ENCODE assay signal across 1 cellular context in the genomic region with DNA sequence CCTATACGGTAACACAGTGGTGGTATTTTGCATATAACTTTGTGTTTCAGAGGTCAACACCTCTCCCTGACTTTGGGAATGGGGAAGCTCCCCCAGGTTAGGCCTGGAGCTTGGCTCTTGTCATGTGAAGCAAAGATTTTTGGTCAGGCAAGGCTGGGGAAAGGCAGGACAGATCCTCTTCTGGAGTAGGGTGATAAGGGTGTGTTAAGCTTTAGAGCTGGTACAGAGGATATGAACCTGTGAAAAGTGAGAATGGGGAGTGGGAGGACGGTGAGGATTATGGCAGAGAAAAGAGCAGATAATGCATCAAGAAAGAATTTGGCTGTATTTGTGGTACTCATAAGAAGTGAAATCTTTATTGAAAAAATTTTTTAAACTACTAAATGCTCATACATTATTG.
A peak's percentile ranks its signal among the peaks of the same experiment; 100 is the strongest.
TF ChIP-seq lines count a peak whose summit lies in the region.

No MANE protein-coding gene starts in this region.

TF ChIP-seq in K562, 482 proteins besides CTCF, POLR2A, EP300 and RAD21 (continued from another document and continues in another):
- no peak for TF ChIP-seq E2F8 (IDR thresholded peaks at IDR 0.05; ENCODE audit: low read depth, partially characterized antibody)
- TF ChIP-seq CBX2 (IDR thresholded peaks at IDR 0.05; ENCODE audit: insufficient read depth, low read length, poor library complexity, severe bottlenecking), result no peak
- TF ChIP-seq BCL6 (CRISPR knock-in tag; IDR thresholded peaks at IDR 0.05), result no peak
- TF ChIP-seq, protein P1, sequence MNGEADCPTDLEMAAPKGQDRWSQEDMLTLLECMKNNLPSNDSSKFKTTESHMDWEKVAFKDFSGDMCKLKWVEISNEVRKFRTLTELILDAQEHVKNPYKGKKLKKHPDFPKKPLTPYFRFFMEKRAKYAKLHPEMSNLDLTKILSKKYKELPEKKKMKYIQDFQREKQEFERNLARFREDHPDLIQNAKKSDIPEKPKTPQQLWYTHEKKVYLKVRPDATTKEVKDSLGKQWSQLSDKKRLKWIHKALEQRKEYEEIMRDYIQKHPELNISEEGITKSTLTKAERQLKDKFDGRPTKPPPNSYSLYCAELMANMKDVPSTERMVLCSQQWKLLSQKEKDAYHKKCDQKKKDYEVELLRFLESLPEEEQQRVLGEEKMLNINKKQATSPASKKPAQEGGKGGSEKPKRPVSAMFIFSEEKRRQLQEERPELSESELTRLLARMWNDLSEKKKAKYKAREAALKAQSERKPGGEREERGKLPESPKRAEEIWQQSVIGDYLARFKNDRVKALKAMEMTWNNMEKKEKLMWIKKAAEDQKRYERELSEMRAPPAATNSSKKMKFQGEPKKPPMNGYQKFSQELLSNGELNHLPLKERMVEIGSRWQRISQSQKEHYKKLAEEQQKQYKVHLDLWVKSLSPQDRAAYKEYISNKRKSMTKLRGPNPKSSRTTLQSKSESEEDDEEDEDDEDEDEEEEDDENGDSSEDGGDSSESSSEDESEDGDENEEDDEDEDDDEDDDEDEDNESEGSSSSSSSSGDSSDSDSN (IDR thresholded peaks at IDR 0.05; ENCODE audit: borderline replicate concordance in 1 of 2, low read depth in 2 of 2, low read length in 2 of 2), result no peak
- no peak for TF ChIP-seq ZNF133 (CRISPR knock-in tag; IDR thresholded peaks at IDR 0.05)
- TF ChIP-seq ZNF197 (CRISPR knock-in tag; IDR thresholded peaks at IDR 0.05; ENCODE audit: low read depth), result no peak
- no peak for TF ChIP-seq FOXP4 (CRISPR knock-in tag; IDR thresholded peaks at IDR 0.05; ENCODE audit: borderline replicate concordance)
- TF ChIP-seq ZC3H11A (IDR thresholded peaks at IDR 0.05; ENCODE audit: low read depth, low read length), result no peak
- TF ChIP-seq ZFP91 (CRISPR knock-in tag; IDR thresholded peaks at IDR 0.05), result no peak
- TF ChIP-seq, protein P2, sequence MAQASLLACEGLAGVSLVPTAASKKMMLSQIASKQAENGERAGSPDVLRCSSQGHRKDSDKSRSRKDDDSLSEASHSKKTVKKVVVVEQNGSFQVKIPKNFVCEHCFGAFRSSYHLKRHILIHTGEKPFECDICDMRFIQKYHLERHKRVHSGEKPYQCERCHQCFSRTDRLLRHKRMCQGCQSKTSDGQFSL (CRISPR knock-in tag; IDR thresholded peaks at IDR 0.05), result no peak
- TF ChIP-seq, protein P2 (tag; IDR thresholded peaks at IDR 0.05), result no peak
- TF ChIP-seq, protein P3, sequence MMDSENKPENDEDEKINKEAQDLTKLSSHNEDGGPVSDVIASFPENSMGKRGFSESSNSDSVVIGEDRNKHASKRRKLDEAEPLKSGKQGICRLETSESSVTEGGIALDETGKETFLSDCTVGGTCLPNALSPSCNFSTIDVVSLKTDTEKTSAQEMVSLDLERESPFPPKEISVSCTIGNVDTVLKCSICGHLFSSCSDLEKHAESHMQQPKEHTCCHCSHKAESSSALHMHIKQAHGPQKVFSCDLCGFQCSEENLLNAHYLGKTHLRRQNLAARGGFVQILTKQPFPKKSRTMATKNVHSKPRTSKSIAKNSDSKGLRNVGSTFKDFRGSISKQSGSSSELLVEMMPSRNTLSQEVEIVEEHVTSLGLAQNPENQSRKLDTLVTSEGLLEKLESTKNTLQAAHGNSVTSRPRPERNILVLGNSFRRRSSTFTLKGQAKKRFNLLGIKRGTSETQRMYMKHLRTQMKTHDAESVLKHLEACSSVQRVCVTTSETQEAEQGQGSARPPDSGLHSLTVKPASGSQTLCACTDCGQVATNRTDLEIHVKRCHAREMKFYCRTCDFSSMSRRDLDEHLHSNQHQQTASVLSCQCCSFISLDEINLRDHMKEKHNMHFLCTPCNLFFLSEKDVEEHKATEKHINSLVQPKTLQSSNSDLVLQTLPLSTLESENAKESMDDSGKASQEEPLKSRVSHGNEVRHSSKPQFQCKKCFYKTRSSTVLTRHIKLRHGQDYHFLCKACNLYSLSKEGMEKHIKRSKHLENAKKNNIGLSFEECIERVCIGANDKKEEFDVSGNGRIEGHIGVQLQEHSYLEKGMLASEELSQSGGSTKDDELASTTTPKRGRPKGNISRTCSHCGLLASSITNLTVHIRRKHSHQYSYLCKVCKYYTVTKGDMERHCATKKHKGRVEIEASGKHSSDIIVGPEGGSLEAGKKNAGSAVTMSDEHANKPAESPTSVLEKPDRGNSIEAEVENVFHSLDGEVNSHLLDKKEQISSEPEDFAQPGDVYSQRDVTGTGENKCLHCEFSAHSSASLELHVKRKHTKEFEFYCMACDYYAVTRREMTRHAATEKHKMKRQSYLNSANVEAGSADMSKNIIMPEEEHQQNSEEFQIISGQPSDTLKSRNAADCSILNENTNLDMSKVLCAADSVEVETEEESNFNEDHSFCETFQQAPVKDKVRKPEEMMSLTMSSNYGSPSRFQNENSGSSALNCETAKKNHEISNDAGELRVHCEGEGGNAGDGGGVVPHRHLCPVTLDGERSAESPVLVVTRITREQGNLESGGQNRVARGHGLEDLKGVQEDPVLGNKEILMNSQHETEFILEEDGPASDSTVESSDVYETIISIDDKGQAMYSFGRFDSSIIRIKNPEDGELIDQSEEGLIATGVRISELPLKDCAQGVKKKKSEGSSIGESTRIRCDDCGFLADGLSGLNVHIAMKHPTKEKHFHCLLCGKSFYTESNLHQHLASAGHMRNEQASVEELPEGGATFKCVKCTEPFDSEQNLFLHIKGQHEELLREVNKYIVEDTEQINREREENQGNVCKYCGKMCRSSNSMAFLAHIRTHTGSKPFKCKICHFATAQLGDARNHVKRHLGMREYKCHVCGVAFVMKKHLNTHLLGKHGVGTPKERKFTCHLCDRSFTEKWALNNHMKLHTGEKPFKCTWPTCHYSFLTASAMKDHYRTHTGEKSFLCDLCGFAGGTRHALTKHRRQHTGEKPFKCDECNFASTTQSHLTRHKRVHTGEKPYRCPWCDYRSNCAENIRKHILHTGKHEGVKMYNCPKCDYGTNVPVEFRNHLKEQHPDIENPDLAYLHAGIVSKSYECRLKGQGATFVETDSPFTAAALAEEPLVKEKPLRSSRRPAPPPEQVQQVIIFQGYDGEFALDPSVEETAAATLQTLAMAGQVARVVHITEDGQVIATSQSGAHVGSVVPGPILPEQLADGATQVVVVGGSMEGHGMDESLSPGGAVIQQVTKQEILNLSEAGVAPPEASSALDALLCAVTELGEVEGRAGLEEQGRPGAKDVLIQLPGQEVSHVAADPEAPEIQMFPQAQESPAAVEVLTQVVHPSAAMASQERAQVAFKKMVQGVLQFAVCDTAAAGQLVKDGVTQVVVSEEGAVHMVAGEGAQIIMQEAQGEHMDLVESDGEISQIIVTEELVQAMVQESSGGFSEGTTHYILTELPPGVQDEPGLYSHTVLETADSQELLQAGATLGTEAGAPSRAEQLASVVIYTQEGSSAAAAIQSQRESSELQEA (IDR thresholded peaks at IDR 0.05; ENCODE audit: low read depth), result no peak
- no peak for TF ChIP-seq ZNF830 (CRISPR knock-in tag; IDR thresholded peaks at IDR 0.05)
- TF ChIP-seq MCM2 (IDR thresholded peaks at IDR 0.05; ENCODE audit: low read depth), result no peak
- no peak for TF ChIP-seq CBX3 (IDR thresholded peaks at IDR 0.05; ENCODE audit: borderline replicate concordance in 1 of 2, low read length in 2 of 2)
- no peak for TF ChIP-seq DMBX1 (CRISPR knock-in tag; IDR thresholded peaks at IDR 0.05; ENCODE audit: borderline replicate concordance)
- no peak for TF ChIP-seq DACH1 (IDR thresholded peaks at IDR 0.05; ENCODE audit: partially characterized antibody)
- TF ChIP-seq NFATC3 (IDR thresholded peaks at IDR 0.05), result no peak
- TF ChIP-seq CHD2 (IDR thresholded peaks at IDR 0.05; ENCODE audit: low read depth, low read length), result no peak
- no peak for TF ChIP-seq SP2 (IDR thresholded peaks at IDR 0.05; ENCODE audit: extremely low read depth, low read depth, low read length, poor library complexity, severe bottlenecking)
- TF ChIP-seq ETV5 (CRISPR knock-in tag; IDR thresholded peaks at IDR 0.05; ENCODE audit: low read depth), result no peak
- TF ChIP-seq ZNF324 (CRISPR knock-in tag; IDR thresholded peaks at IDR 0.05), result no peak
- TF ChIP-seq POLR2AphosphoS2 (IDR thresholded peaks at IDR 0.05; ENCODE audit: low read length), result no peak
- TF ChIP-seq ZNF239 (CRISPR knock-in tag; IDR thresholded peaks at IDR 0.05), result no peak
- TF ChIP-seq MCM7 (IDR thresholded peaks at IDR 0.05), result no peak
- TF ChIP-seq, protein P4, sequence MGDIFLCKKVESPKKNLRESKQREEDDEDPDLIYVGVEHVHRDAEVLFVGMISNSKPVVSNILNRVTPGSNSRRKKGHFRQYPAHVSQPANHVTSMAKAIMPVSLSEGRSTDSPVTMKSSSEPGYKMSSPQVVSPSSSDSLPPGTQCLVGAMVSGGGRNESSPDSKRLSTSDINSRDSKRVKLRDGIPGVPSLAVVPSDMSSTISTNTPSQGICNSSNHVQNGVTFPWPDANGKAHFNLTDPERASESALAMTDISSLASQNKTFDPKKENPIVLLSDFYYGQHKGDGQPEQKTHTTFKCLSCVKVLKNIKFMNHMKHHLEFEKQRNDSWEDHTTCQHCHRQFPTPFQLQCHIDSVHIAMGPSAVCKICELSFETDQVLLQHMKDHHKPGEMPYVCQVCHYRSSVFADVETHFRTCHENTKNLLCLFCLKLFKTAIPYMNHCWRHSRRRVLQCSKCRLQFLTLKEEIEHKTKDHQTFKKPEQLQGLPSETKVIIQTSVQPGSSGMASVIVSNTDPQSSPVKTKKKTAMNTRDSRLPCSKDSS (IDR thresholded peaks at IDR 0.05; ENCODE audit: low read depth, partially characterized antibody), result no peak
- no peak for TF ChIP-seq HINFP (tag; conservative IDR thresholded peaks at IDR 0.05; ENCODE audit: low read depth)
- no peak for TF ChIP-seq POLR2B (IDR thresholded peaks at IDR 0.05; ENCODE audit: low read depth, partially characterized antibody)
- no peak for TF ChIP-seq ZNF282 (CRISPR knock-in tag; IDR thresholded peaks at IDR 0.05)
- peak; percentile 83 to 89 for TF ChIP-seq KDM1A (IDR thresholded peaks at IDR 0.05)
- TF ChIP-seq DPF2 (IDR thresholded peaks at IDR 0.05), result peak; percentile 80
